Comparison of ENCODE assay signal across 23 cellular contexts in the genomic region with DNA sequence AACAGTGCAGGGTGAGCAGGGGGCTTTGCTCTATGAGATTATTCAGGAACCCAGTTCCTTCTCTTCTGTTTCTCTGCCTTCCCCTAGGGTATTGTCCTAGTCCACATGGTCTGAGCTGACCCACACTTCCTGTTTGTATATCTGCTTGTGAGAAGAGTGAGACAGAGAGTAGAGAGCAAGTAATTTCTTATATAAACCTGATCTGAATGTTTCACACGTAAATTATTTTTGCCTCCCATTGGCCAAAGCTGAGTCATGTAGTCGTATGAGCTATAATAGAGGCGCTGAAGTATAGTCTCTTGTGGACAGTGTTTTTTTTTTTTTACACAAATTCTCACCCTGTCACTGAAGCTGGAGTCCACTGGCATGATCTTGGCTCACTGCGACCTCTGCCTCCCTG.
DNase-seq lines count a peak whose midpoint lies in the region; ATAC-seq, FAIRE-seq and TF ChIP-seq lines count a peak whose summit lies in the region.
"Had no signal": no experiment of that assay in that cellular context is flagged by ENCODE, and none has a peak within 500 bp of the region (broad histone marks: within the 10 kb centered on the region; RNA-seq: fewer than 3 reads in every experiment).

No MANE protein-coding gene starts in this region.

- no peaks in the 10 kb centered on the region for H3K27me3 Mint-ChIP-seq in astrocyte (ENCODE audit: low read depth, unreplicated experiment)

- ATAC-seq in GM19035 (IDR thresholded peaks at IDR 0.05; ENCODE audit: unreplicated experiment) (no peak), HG03521 (IDR thresholded peaks at IDR 0.05; ENCODE audit: unreplicated experiment) (no peak)
- ATAC-seq: SK-N-SH treated with all-trans-retinoic acid at 6 μM for 48 hours had no signal

- TF ChIP-seq CTCF in astrocyte (IDR thresholded peaks at IDR 0.05; ENCODE audit: insufficient read depth, low read depth, low read length), result no peak

- no peak overlapping the region for H3K4me3 ChIP-seq in astrocyte (ENCODE audit: insufficient read depth, low read depth, low read length)

- no peak overlapping the region for H3K27ac ChIP-seq in astrocyte (ENCODE audit: low read depth, low read length)
- H3K27ac ChIP-seq: C4-2B had no signal

- no peaks in the 10 kb centered on the region for H3K4me1 ChIP-seq in astrocyte (ENCODE audit: insufficient read depth, low read length)

- H3K36me3 ChIP-seq in astrocyte (ENCODE audit: insufficient read depth, low read length), result no peaks in the 10 kb centered on the region

- H3K27me3 ChIP-seq in astrocyte (ENCODE audit: insufficient read depth, low read length), result no peaks in the 10 kb centered on the region

- H3K9ac ChIP-seq in astrocyte (ENCODE audit: low read length), result no peak overlapping the region

- in situ Hi-C loops in KBM-7 (cut with MboI; ENCODE audit: low pct_unique_long_range_greater_than_20kb, low sequenced_read_pairs), result no loop called here

- no peak overlapping the region for H3K27ac Mint-ChIP-seq in astrocyte (ENCODE audit: unreplicated experiment)

- FAIRE-seq in astrocyte (lab: Jason Lieb, UNC), result no peak
- FAIRE-seq: GM19239 had no signal

- no peaks in the 10 kb centered on the region for H3K9me3 ChIP-seq in astrocyte (ENCODE audit: insufficient read depth, low read depth, low read length)

- H2AFZ ChIP-seq in astrocyte (ENCODE audit: low read depth, low read length), result no peak overlapping the region

- DNase-seq in Daoy (ENCODE audit: low read depth) (peak; percentile 7), LHCN-M2 (ENCODE audit: low read depth) (peak; percentile 24), astrocyte (ENCODE audit: low read depth) (peak; percentile 13), KBM-7 (no peak)
- DNase-seq in activated T-cell treated with anti-CD3 and anti-CD28 coated beads, Interleukin-2, amount 50 U/mL, for 48 hours, result no peak
- DNase-seq: ACHN, AML-193, DND-41, GF-D8, Kasumi-1, MM.1S, NCI-H1092, NCI-H1436 treated with DMSO at 0.1 percent for 48 hours, NCI-H1930, NCI-H2227 treated with DMSO at 0.1 percent for 48 hours, NCI-H510A, NCI-H748 treated with DMSO at 0.1 percent for 48 hours, T-helper 1 cell had no signal

- no peaks in the 10 kb centered on the region for H3K36me3 Mint-ChIP-seq in astrocyte (ENCODE audit: low read depth, unreplicated experiment)

- H3K4me1 Mint-ChIP-seq in astrocyte (ENCODE audit: low read depth, unreplicated experiment), result no peaks in the 10 kb centered on the region

- no peaks in the 10 kb centered on the region for H3K9me3 Mint-ChIP-seq in astrocyte (ENCODE audit: unreplicated experiment)

- H3K4me3 Mint-ChIP-seq in astrocyte (ENCODE audit: unreplicated experiment), result no peak overlapping the region

- no peaks in the 10 kb centered on the region for H4K20me1 ChIP-seq in astrocyte (ENCODE audit: insufficient read depth, low read length)

- no peaks in the 10 kb centered on the region for H3K79me2 ChIP-seq in astrocyte (ENCODE audit: insufficient read depth, low read length)

- no peak overlapping the region for H3K4me2 ChIP-seq in astrocyte (ENCODE audit: low read length)

Comparison
In these comparisons a context has a peak if more than half of its experiments do, and no peak if none do; other contexts are left out.
1. DNase-seq: peak in Daoy (single experiment), LHCN-M2 (single experiment) and astrocyte (single experiment); none in KBM-7 (single experiment) and activated T-cell treated with anti-CD3 and anti-CD28 coated beads, Interleukin-2, amount 50 U/mL, for 48 hours (0 of 2).